In genomic region chr6:27500177-27500576, GRCh38 we compare ENCODE assay signal across 19 cellular contexts.
"Had no signal": no experiment of that assay in that cellular context is flagged by ENCODE, and none has a peak within 500 bp of the region (broad histone marks: within the 10 kb centered on the region; RNA-seq: fewer than 3 reads in every experiment).

No MANE protein-coding gene starts in this region.

- H3K27ac Mint-ChIP-seq: dendritic cell treated with granulocyte-macrophage colony-stimulating factor and Interleukin-4, amounts not matched to agents 40 ng/mL and 50 ng/mL, for 4 days; stimulated activated naive CD8-positive, alpha-beta T cell treated with anti-CD3 and anti-CD28 coated beads, Interleukin-15, Interleukin-2, amounts not matched to agents 100 ng/mL and 50 ng/mL, for 24 hours had no signal

- DNase-seq: activated CD4-positive, alpha-beta T cell treated with anti-CD3 and anti-CD28 coated beads for 1 hour; activated CD4-positive, alpha-beta T cell treated with anti-CD3 and anti-CD28 coated beads, Interleukin-2, amount 50 U/mL, for 4 hours; activated effector memory CD4-positive, alpha-beta T cell treated with anti-CD3 and anti-CD28 coated beads, Interleukin-2, amount 50 U/mL, for 16 hours; activated naive CD4-positive, alpha-beta T cell treated with anti-CD3 and anti-CD28 coated beads, Interleukin-2, amount 50 U/mL, for 16 hours; activated T-cell treated with anti-CD3 and anti-CD28 coated beads, Interleukin-2, amount 50 U/mL, for 72 hours; adrenal gland; effector memory CD4-positive, alpha-beta T cell; esophagus squamous epithelium; heart right ventricle; left lung; psoas muscle; right cardiac atrium; stimulated activated CD4-positive, alpha-beta T cell treated with anti-CD3 and anti-CD28 coated beads, Interleukin-2, amount 100 ng/mL, for 48 hours; trophoblast cell had no signal

- H3K9me3 Mint-ChIP-seq: activated T-cell treated with anti-CD3 and anti-CD28 coated beads, Interleukin-2, amount 50 U/mL, for 72 hours; dendritic cell treated with granulocyte-macrophage colony-stimulating factor and Interleukin-4, amounts not matched to agents 40 ng/mL and 50 ng/mL, for 4 days; stimulated activated naive CD8-positive, alpha-beta T cell treated with anti-CD3 and anti-CD28 coated beads, Interleukin-15, Interleukin-2, amounts not matched to agents 100 ng/mL and 50 ng/mL, for 24 hours had no signal

- H3K27ac ChIP-seq: adrenal gland, esophagus squamous epithelium, heart right ventricle, left lung, psoas muscle, skin epidermis, vagina, VCaP had no signal

- H3K36me3 ChIP-seq: adrenal gland, esophagus squamous epithelium, heart right ventricle, left lung, vagina had no signal

- ATAC-seq: activated T-cell treated with anti-CD3 and anti-CD28 coated beads, Interleukin-2, amount 50 U/mL, for 72 hours; heart right ventricle; left lung; psoas muscle; right cardiac atrium had no signal

- H3K27me3 ChIP-seq: adrenal gland, vagina had no signal

- H3K9me3 ChIP-seq: adrenal gland, esophagus squamous epithelium, heart right ventricle, left lung, psoas muscle, vagina had no signal

- H3K4me3 ChIP-seq: adrenal gland, esophagus squamous epithelium, heart right ventricle, left lung, psoas muscle, skin epidermis, vagina had no signal

- H3K4me3 Mint-ChIP-seq: dendritic cell treated with granulocyte-macrophage colony-stimulating factor and Interleukin-4, amounts not matched to agents 40 ng/mL and 50 ng/mL, for 4 days; stimulated activated naive CD8-positive, alpha-beta T cell treated with anti-CD3 and anti-CD28 coated beads, Interleukin-15, Interleukin-2, amounts not matched to agents 100 ng/mL and 50 ng/mL, for 24 hours had no signal
